22 cellular contexts compared by ENCODE assay signal in genomic region chr2:42008241-42008911, GRCh38. TPM values are rescaled to one million over a fixed set of nuclear protein-coding genes. Genes with fewer than 3 reads are reported as not detected.
DNase-seq lines count a peak whose midpoint lies in the region; ATAC-seq and TF ChIP-seq lines count a peak whose summit lies in the region.
"Had no signal": no experiment of that assay in that cellular context is flagged by ENCODE, and none has a peak within 500 bp of the region (broad histone marks: within the 10 kb centered on the region; RNA-seq: fewer than 3 reads in every experiment).

No MANE protein-coding gene starts in this region.

- DNase-seq in activated T-cell treated with anti-CD3 and anti-CD28 coated beads, Interleukin-2, amount 50 U/mL, for 4 hours: no peak
- DNase-seq in activated T-cell treated with anti-CD3 and anti-CD28 coated beads, Interleukin-2, amount 50 U/mL, for 24 hours: no peak
- DNase-seq in adipocyte (ENCODE audit: low read depth) (peak; percentile 29), islet precursor cell (peak; percentile 59), testis (peak; percentile 36), posterior cingulate gyrus (no peak), erythroblast (lab: John Stamatoyannopoulos, UW) (no peak)
- DNase-seq: adrenal gland; endodermal cell; H7; Karpas-422; naive thymus-derived CD8-positive, alpha-beta T cell; NCI-H1436; stimulated activated CD4-positive, alpha-beta T cell treated with anti-CD3 and anti-CD28 coated beads, Interleukin-12 subunit alpha, Interleukin-12 subunit beta, amount 100 ng/mL, for 4 hours; transverse colon had no signal

- H3K27ac Mint-ChIP-seq in activated T-cell treated with anti-CD3 and anti-CD28 coated beads, Interleukin-2, amount 50 U/mL, for 24 hours: no peak overlapping the region
- H3K27ac Mint-ChIP-seq: endodermal cell; stimulated activated memory B cell treated with anti-CD40 and anti-IgM and Interleukin-4, amounts not matched to agents 10 μg/mL and 1 μg/mL and 100 μg/mL, for 72 hours had no signal

- H3K36me3 Mint-ChIP-seq in activated T-cell treated with anti-CD3 and anti-CD28 coated beads, Interleukin-2, amount 50 U/mL, for 4 hours (ENCODE audit: insufficient read depth): peaks cover 2% of the 10 kb centered on the region
- H3K36me3 Mint-ChIP-seq in activated T-cell treated with anti-CD3 and anti-CD28 coated beads, Interleukin-2, amount 50 U/mL, for 24 hours (ENCODE audit: low read depth): no peaks in the 10 kb centered on the region
- H3K36me3 Mint-ChIP-seq: stimulated activated memory B cell treated with anti-CD40 and anti-IgM and Interleukin-4, amounts not matched to agents 10 μg/mL and 1 μg/mL and 100 μg/mL, for 72 hours had no signal

- peak overlapping the region; percentile 37 for H3K4me3 Mint-ChIP-seq in activated T-cell treated with anti-CD3 and anti-CD28 coated beads, Interleukin-2, amount 50 U/mL, for 4 hours
- no peak overlapping the region for H3K4me3 Mint-ChIP-seq in activated T-cell treated with anti-CD3 and anti-CD28 coated beads, Interleukin-2, amount 50 U/mL, for 24 hours
- H3K4me3 Mint-ChIP-seq: endodermal cell; stimulated activated memory B cell treated with anti-CD40 and anti-IgM and Interleukin-4, amounts not matched to agents 10 μg/mL and 1 μg/mL and 100 μg/mL, for 72 hours had no signal

- TF ChIP-seq CTCF in testis (IDR thresholded peaks at IDR 0.05): no peak

- H3K27ac ChIP-seq in testis: no peak overlapping the region
- H3K27ac ChIP-seq: 22Rv1, adrenal gland, BLaER1, RWPE1, transverse colon, VCaP had no signal

- intact Hi-C loops in testis (cut with DNase I; ENCODE audit: low total_unique reads): no loop called here
- intact Hi-C loops in posterior cingulate gyrus (cut with DNase I): no loop called here

- H3K36me3 ChIP-seq in adipocyte (ENCODE audit: control insufficient read depth, insufficient read depth, low read length, severe bottlenecking): no peaks in the 10 kb centered on the region
- no peaks in the 10 kb centered on the region for H3K36me3 ChIP-seq in testis (ENCODE audit: low read depth, missing control alignments)
- H3K36me3 ChIP-seq: adrenal gland, BLaER1, transverse colon had no signal

- H3K4me1 Mint-ChIP-seq in activated T-cell treated with anti-CD3 and anti-CD28 coated beads, Interleukin-2, amount 50 U/mL, for 4 hours (ENCODE audit: low read depth): peaks cover 14% of the 10 kb centered on the region
- peaks cover 14% of the 10 kb centered on the region for H3K4me1 Mint-ChIP-seq in activated T-cell treated with anti-CD3 and anti-CD28 coated beads, Interleukin-2, amount 50 U/mL, for 24 hours (ENCODE audit: low read depth)

- H3K27me3 ChIP-seq in adipocyte (replicated peaks; ENCODE audit: control insufficient read depth, insufficient read depth, low read length) (no peaks in the 10 kb centered on the region), testis (no peaks in the 10 kb centered on the region)
- H3K27me3 ChIP-seq: adrenal gland, BLaER1, transverse colon had no signal

- peaks cover 13% of the 10 kb centered on the region for H3K4me1 ChIP-seq in adipocyte (ENCODE audit: control insufficient read depth, insufficient read depth, low read length)
- peaks cover 6% of the 10 kb centered on the region for H3K4me1 ChIP-seq in testis

- H3K9ac ChIP-seq in adipocyte (ENCODE audit: low read length): no peak overlapping the region
- H3K9ac ChIP-seq: BLaER1 had no signal

- H3K9me3 Mint-ChIP-seq in activated T-cell treated with anti-CD3 and anti-CD28 coated beads, Interleukin-2, amount 50 U/mL, for 4 hours: peaks cover 15% of the 10 kb centered on the region
- H3K9me3 Mint-ChIP-seq in activated T-cell treated with anti-CD3 and anti-CD28 coated beads, Interleukin-2, amount 50 U/mL, for 24 hours: peaks cover 11% of the 10 kb centered on the region

- H3K27me3 Mint-ChIP-seq in activated T-cell treated with anti-CD3 and anti-CD28 coated beads, Interleukin-2, amount 50 U/mL, for 4 hours (ENCODE audit: low read depth): peaks cover 9% of the 10 kb centered on the region
- peaks cover 26% of the 10 kb centered on the region for H3K27me3 Mint-ChIP-seq in activated T-cell treated with anti-CD3 and anti-CD28 coated beads, Interleukin-2, amount 50 U/mL, for 24 hours

- TF ChIP-seq POLR2A in testis (IDR thresholded peaks at IDR 0.05) (no peak), erythroblast (IDR thresholded peaks at IDR 0.05; ENCODE audit: low read length) (no peak)

- 79 to 90% methylated on average over 10 of the region's 10 CpGs for WGBS in testis, 2 donors

- ATAC-seq in activated T-cell treated with anti-CD3 and anti-CD28 coated beads, Interleukin-2, amount 50 U/mL, for 4 hours: no peak
- no peak for ATAC-seq in GM19023 (IDR thresholded peaks at IDR 0.05; ENCODE audit: unreplicated experiment)
- ATAC-seq: naive thymus-derived CD8-positive, alpha-beta T cell; stimulated activated memory B cell treated with anti-CD40 and anti-IgM and Interleukin-4, amounts not matched to agents 10 μg/mL and 1 μg/mL and 100 μg/mL, for 72 hours had no signal

- H3K9me3 ChIP-seq in adipocyte (ENCODE audit: control insufficient read depth, low read length) (peaks cover 8% of the 10 kb centered on the region), testis (no peaks in the 10 kb centered on the region)
- H3K9me3 ChIP-seq: adrenal gland, transverse colon had no signal

- no peak overlapping the region for H3K4me3 ChIP-seq in adipocyte (ENCODE audit: low read length)
- H3K4me3 ChIP-seq in testis: no peak overlapping the region
- H3K4me3 ChIP-seq: adrenal gland, BLaER1, lung, transverse colon had no signal

RNA-seq across cellular contexts. Expression of gene PKDCC, which starts 39.4 kb away (rescaled TPM):
- total RNA-seq in activated T-cell treated with anti-CD3 and anti-CD28 coated beads, Interleukin-2, amount 50 U/mL, for 4 hours: under 1 TPM in 1 of 3 donors, not detected in 2; 0.19 TPM
- total RNA-seq in testis: 100 to 1,000 TPM in 1 of 2 donors, 10 to 100 TPM in 1; 86.0 to 122 TPM
- 121 TPM for polyA plus RNA-seq in testis (ENCODE audit: insufficient read depth, low read depth, low replicate concordance)
- total RNA-seq: naive thymus-derived CD8-positive, alpha-beta T cell had no signal
- polyA plus RNA-seq: naive thymus-derived CD8-positive, alpha-beta T cell had no signal

Comparison
In these comparisons a context has a peak if more than half of its experiments do, and no peak if none do; other contexts are left out.
1. DNase-seq: peak in adipocyte (single experiment), islet precursor cell (single experiment) and testis (single experiment); none in activated T-cell treated with anti-CD3 and anti-CD28 coated beads, Interleukin-2, amount 50 U/mL, for 4 hours (single experiment), activated T-cell treated with anti-CD3 and anti-CD28 coated beads, Interleukin-2, amount 50 U/mL, for 24 hours (single experiment), posterior cingulate gyrus (0 of 10) and erythroblast (0 of 2).
2. RNA of gene PKDCC, which starts 39.4 kb away (total RNA-seq): 86.0 to 122 TPM in testis; 0.19 TPM in activated T-cell treated with anti-CD3 and anti-CD28 coated beads, Interleukin-2, amount 50 U/mL, for 4 hours; every median in the first group is over 10 times any median in the second.